9 cellular contexts compared by ENCODE assay signal in genomic region chr18:9684901-9685738, GRCh38. TPM values are rescaled to one million over a fixed set of nuclear protein-coding genes. Genes with fewer than 3 reads are reported as not detected.
DNase-seq lines count a peak whose midpoint lies in the region; ATAC-seq, FAIRE-seq and TF ChIP-seq lines count a peak whose summit lies in the region.
"Had no signal": no experiment of that assay in that cellular context is flagged by ENCODE, and none has a peak within 500 bp of the region (broad histone marks: within the 10 kb centered on the region; RNA-seq: fewer than 3 reads in every experiment).

No MANE protein-coding gene starts in this region.

- TF ChIP-seq RAD21 in K562 (CRISPR knock-in tag; conservative IDR thresholded peaks at IDR 0.05 in 1 of 2, IDR thresholded peaks at IDR 0.05 in 1 of 2): no peak; a peak in 1 of 4 replicates

- H3K4me1 ChIP-seq in KMS-11 (ENCODE audit: low read depth, poor library complexity, severe bottlenecking) (peaks cover 36% of the 10 kb centered on the region), K562 (replicated peaks in 1 of 2; ENCODE audit: control insufficient read depth in 2 of 2, insufficient read depth in 2 of 2, low read length in 2 of 2) (peaks cover 10 to 52% of the 10 kb centered on the region in 2 experiments; a peak in 4 of 5 replicates), tibial nerve (peaks cover 0 to 26% (median 21%) of the 10 kb centered on the region in 4 donors)

- BruUV-seq in K562 (replicated peaks; lab: Mats Ljungman, UMichigan): no TSS peak

- H2AFZ ChIP-seq in KMS-11 (ENCODE audit: low read depth) (peak overlapping the region; percentile 67), K562 (ENCODE audit: low read depth, low read length) (peak overlapping the region; percentile 98)

- H3K27me3 ChIP-seq in KMS-11 (ENCODE audit: insufficient read depth, low read depth): no peaks in the 10 kb centered on the region
- H3K27me3 ChIP-seq in K562 (ENCODE audit: control insufficient read depth in 2 of 2, insufficient read depth in 2 of 2, low read length in 2 of 2): no peaks in the 10 kb centered on the region
- H3K27me3 ChIP-seq in tibial nerve: no peaks in the 10 kb centered on the region
- H3K27me3 ChIP-seq: cardiac muscle cell had no signal

- in situ Hi-C loops in K562 (cut with MboI): no loop called here

- H3K9me3 Mint-ChIP-seq in activated CD4-positive, alpha-beta T cell treated with anti-CD3 and anti-CD28 coated beads, Interleukin-2, amount 10 ng/mL, durations not matched to agents 7 days and 5 days: no peaks in the 10 kb centered on the region
- H3K9me3 Mint-ChIP-seq: activated B cell treated with CpG ODN at 0.5 μM for 24 hours had no signal

- H3K79me2 ChIP-seq in KMS-11 (ENCODE audit: insufficient read depth, low read depth): no peaks in the 10 kb centered on the region
- no peaks in the 10 kb centered on the region for H3K79me2 ChIP-seq in K562 (ENCODE audit: control insufficient read depth, insufficient read depth, low read length)

- DNase-seq in K562 (ENCODE audit: extremely low read depth in 1 of 4, low spot score in 3 of 4): peak in 1 of 4 experiments; percentile 66
- DNase-seq in left lobe of liver (ENCODE audit: low spot score): no peak
- no peak for DNase-seq in tibial nerve (ENCODE audit: low spot score in 2 of 2)
- DNase-seq in activated CD4-positive, alpha-beta T cell treated with anti-CD3 and anti-CD28 coated beads, Interleukin-2, amount 10 ng/mL, durations not matched to agents 7 days and 5 days: no peak
- no peak for DNase-seq in T-helper 17 cell
- DNase-seq: activated B cell treated with CpG ODN at 0.5 μM for 24 hours had no signal

- POLR2A ChIA-PET in K562 (lab: Yijun Ruan, JAX): interaction anchor here (0.6 to 1.3 kb wide), 8 partner anchors 10 to 247 kb away, joined by 3 to 6 read pairs (median 3); partner anchors contain the start of gene RAB31
- POLR2A ChIA-PET in activated CD4-positive, alpha-beta T cell treated with anti-CD3 and anti-CD28 coated beads, Interleukin-2, amount 10 ng/mL, durations not matched to agents 7 days and 5 days (lab: Charles Lee): interaction anchor here (0.6 kb wide), 1 partner anchor 273 kb away, joined by 3 read pairs; no protein-coding TSS in a partner anchor

- no peaks in the 10 kb centered on the region for H3K36me3 Mint-ChIP-seq in activated CD4-positive, alpha-beta T cell treated with anti-CD3 and anti-CD28 coated beads, Interleukin-2, amount 10 ng/mL, durations not matched to agents 7 days and 5 days (ENCODE audit: low read depth)
- H3K36me3 Mint-ChIP-seq in T-helper 17 cell (ENCODE audit: low read depth): no peaks in the 10 kb centered on the region

- no peak overlapping the region for H3K27ac Mint-ChIP-seq in activated CD4-positive, alpha-beta T cell treated with anti-CD3 and anti-CD28 coated beads, Interleukin-2, amount 10 ng/mL, durations not matched to agents 7 days and 5 days
- no peak overlapping the region for H3K27ac Mint-ChIP-seq in T-helper 17 cell
- H3K27ac Mint-ChIP-seq: activated B cell treated with CpG ODN at 0.5 μM for 24 hours had no signal

- TF ChIP-seq EP300 in K562 (IDR thresholded peaks at IDR 0.05; ENCODE audit: low read length): no peak
- TF ChIP-seq EP300 in tibial nerve (IDR thresholded peaks at IDR 0.05): peak in 1 of 2 donors; percentile 27

- ATAC-seq in K562 (peak; percentile 57), left lobe of liver (peak; percentile 33), HG03460 (IDR thresholded peaks at IDR 0.05; ENCODE audit: unreplicated experiment) (no peak), T-helper 17 cell (no peak)

- TF ChIP-seq POLR2A in K562 (conservative IDR thresholded peaks at IDR 0.05): peak; percentile 44; the same call in 1 of the 2 replicates
- TF ChIP-seq POLR2A in tibial nerve (IDR thresholded peaks at IDR 0.05): no peak

- H3K9me3 ChIP-seq in K562 (replicated peaks; ENCODE audit: control insufficient read depth, insufficient read depth, low read depth, low read length) (no peaks in the 10 kb centered on the region), tibial nerve (no peaks in the 10 kb centered on the region), T-helper 17 cell (ENCODE audit: control insufficient read depth, low read length, poor library complexity, severe bottlenecking) (no peaks in the 10 kb centered on the region)

- H3K27me3 Mint-ChIP-seq in activated CD4-positive, alpha-beta T cell treated with anti-CD3 and anti-CD28 coated beads, Interleukin-2, amount 10 ng/mL, durations not matched to agents 7 days and 5 days: peaks cover 23% of the 10 kb centered on the region
- peaks cover 21% of the 10 kb centered on the region for H3K27me3 Mint-ChIP-seq in T-helper 17 cell

- H3K4me1 Mint-ChIP-seq in activated CD4-positive, alpha-beta T cell treated with anti-CD3 and anti-CD28 coated beads, Interleukin-2, amount 10 ng/mL, durations not matched to agents 7 days and 5 days: peaks cover 12% of the 10 kb centered on the region
- H3K4me1 Mint-ChIP-seq in T-helper 17 cell: peaks cover 2% of the 10 kb centered on the region

- no peak overlapping the region for H3K4me3 Mint-ChIP-seq in activated CD4-positive, alpha-beta T cell treated with anti-CD3 and anti-CD28 coated beads, Interleukin-2, amount 10 ng/mL, durations not matched to agents 7 days and 5 days
- H3K4me3 Mint-ChIP-seq in T-helper 17 cell: no peak overlapping the region
- H3K4me3 Mint-ChIP-seq: activated B cell treated with CpG ODN at 0.5 μM for 24 hours had no signal

- H3K4me3 ChIP-seq in KMS-11 (IDR thresholded peaks at IDR 0.05; ENCODE audit: insufficient read depth, low read depth, low read length): no peak overlapping the region
- H3K4me3 ChIP-seq in K562: no peak overlapping the region
- H3K4me3 ChIP-seq in tibial nerve: no peak overlapping the region
- H3K4me3 ChIP-seq: cardiac muscle cell had no signal

- intact Hi-C loops in K562 (cut with micrococcal nuclease): loop anchor here (1.0 to 10.0 kb wide), 6 partner anchors 86 to 282 kb away; partner anchors contain the start of gene VAPA

- H3K36me3 ChIP-seq in KMS-11 (ENCODE audit: insufficient read depth) (no peaks in the 10 kb centered on the region), K562 (ENCODE audit: control insufficient read depth, insufficient read depth, low read length) (no peaks in the 10 kb centered on the region), tibial nerve (no peaks in the 10 kb centered on the region)
- H3K36me3 ChIP-seq: cardiac muscle cell had no signal

- H3K27ac ChIP-seq in KMS-11: peak overlapping the region; percentile 37; the same call in 1 of the 2 replicates
- H3K27ac ChIP-seq in K562 (ENCODE audit: extremely low read depth, low read depth, low read length): peak overlapping the region; percentile 81
- H3K27ac ChIP-seq in tibial nerve: peak overlapping the region in 3 of 4 donors; percentile 70 to 86 (median 78)
- H3K27ac ChIP-seq: cardiac muscle cell had no signal

- WGBS in K562 (ENCODE audit: insufficient coverage, low coverage, missing lambda C conversion rate): 11% methylated on average over 11 of the region's 11 CpGs
- 42 to 48% methylated on average over 11 of the region's 11 CpGs for WGBS in tibial nerve, 2 donors

- TF ChIP-seq CTCF in KMS-11 (conservative IDR thresholded peaks at IDR 0.05; ENCODE audit: low read depth, low read length): no peak
- no peak for TF ChIP-seq CTCF in K562 (IDR thresholded peaks at IDR 0.05 in 2 of 3, conservative IDR thresholded peaks at IDR 0.05 in 1 of 3; ENCODE audit: insufficient read depth in 2 of 3, low read depth in 1 of 3, low read length in 3 of 3)
- TF ChIP-seq CTCF in tibial nerve (IDR thresholded peaks at IDR 0.05): no peak

- H4K20me1 ChIP-seq in KMS-11 (ENCODE audit: insufficient read depth) (no peaks in the 10 kb centered on the region), K562 (replicated peaks; ENCODE audit: control insufficient read depth, insufficient read depth, low read length) (no peaks in the 10 kb centered on the region)

- peak; percentile 32 for FAIRE-seq in K562 (lab: Jason Lieb, UNC)

- H3K9ac ChIP-seq in KMS-11 (peak overlapping the region; percentile 29; the same call in 1 of the 2 replicates), K562 (ENCODE audit: insufficient read depth in 1 of 2, low read depth in 2 of 2, low read length in 2 of 2) (peak overlapping the region; percentile 72 to 82; a peak in 3 of 4 replicates)

- H3K9me1 ChIP-seq in K562 (ENCODE audit: control insufficient read depth, insufficient read depth, low read length): no peaks in the 10 kb centered on the region

- peak overlapping the region; percentile 74 for H3K4me2 ChIP-seq in KMS-11
- peak overlapping the region; percentile 74 for H3K4me2 ChIP-seq in K562 (ENCODE audit: insufficient read depth, low read length)

- CTCF ChIA-PET in K562 (lab: Yijun Ruan, JAX; ENCODE audit: low intra/inter-chr PET ratio): interaction anchor here (0.7 to 1.2 kb wide), 2 partner anchors 21 to 86 kb away, joined by 3 read pairs; no protein-coding TSS in a partner anchor
- CTCF ChIA-PET in activated CD4-positive, alpha-beta T cell treated with anti-CD3 and anti-CD28 coated beads, Interleukin-2, amount 10 ng/mL, durations not matched to agents 7 days and 5 days (lab: Charles Lee): no interaction called here

RNA-seq across cellular contexts. Expression of gene RAB31, which starts 23.0 kb away (rescaled TPM):
- 62.1 and 65.0 TPM in 2 replicates for total RNA-seq in K562 (2011; cell fraction: chromatin; rRNA removed; ENCODE audit: low replicate concordance)
- 26.5 and 31.9 TPM in 2 replicates for total RNA-seq in K562 (2011; cell fraction: nucleolus; rRNA removed)
- total RNA-seq in K562 (2011; cell fraction: nucleoplasm; rRNA removed): 43.2 and 112 TPM in 2 replicates
- total RNA-seq in K562 (2014; rRNA removed): 34.9 and 43.1 TPM in 2 replicates
- total RNA-seq in K562 (2014; rRNA removed; fragmentation: Illumina TruSeq; extraction: Trizol): 44.1 and 51.7 TPM in 2 replicates
- 36.8 and 41.3 TPM in 2 replicates for total RNA-seq in K562 (2015; rRNA removed; fragmentation: Illumina TruSeq; extraction: Trizol)
- total RNA-seq in K562 (2021): 57.7 and 66.1 TPM in 2 replicates
- polyA plus RNA-seq in K562 (2011; rRNA removed): 32.8 and 70.4 TPM in 2 replicates
- polyA plus RNA-seq in K562 (2011; cell fraction: cytosol; rRNA removed): 26.1 and 28.8 TPM in 2 replicates
- polyA plus RNA-seq in K562 (2011; cell fraction: nucleus; rRNA removed): 33.7 and 65.3 TPM in 2 replicates
- 37.3 and 45.1 TPM in 2 replicates for polyA plus RNA-seq in K562 (2012)
- polyA plus RNA-seq in K562 (2014; fragmentation: Illumina TruSeq; extraction: Trizol): 47.9 and 50.9 TPM in 2 replicates
- 10 to 100 TPM; 20.7 to 25.6 TPM for polyA plus RNA-seq in K562 (2014; fragmentation: Nextera tagmentation; extraction: Ambion mirVana)
- 25.6 and 29.0 TPM in 2 replicates for polyA plus RNA-seq in K562 (2014; rRNA removed)
- polyA minus RNA-seq in K562 (2011; rRNA and poly(A)+ RNA removed): 89.7 and 166 TPM in 2 replicates
- 27.4 and 41.0 TPM in 2 replicates for polyA minus RNA-seq in K562 (2011; cell fraction: cytosol; rRNA and poly(A)+ RNA removed)
- polyA minus RNA-seq in K562 (2011; cell fraction: nucleus; rRNA and poly(A)+ RNA removed): 32.4 and 49.9 TPM in 2 replicates
- 7.8 TPM for total RNA-seq in left lobe of liver
- 10 to 100 TPM; 27.1 to 54.4 (median 44.3) TPM for total RNA-seq in tibial nerve
- total RNA-seq in activated CD4-positive, alpha-beta T cell treated with anti-CD3 and anti-CD28 coated beads, Interleukin-2, amount 10 ng/mL, durations not matched to agents 7 days and 5 days: 1 to 10 TPM in 1 of 2 experiments, under 1 TPM in 1; 0.92 to 1.3 TPM
- 10 to 100 TPM in 1 of 2 donors, 1 to 10 TPM in 1; 2.9 to 15.6 TPM for total RNA-seq in T-helper 17 cell

Comparison
In these comparisons a context has a peak if more than half of its experiments do, and no peak if none do; other contexts are left out.
1. ATAC-seq: peak in K562 (single experiment) and left lobe of liver (single experiment); none in HG03460 (single experiment) and T-helper 17 cell (single experiment).
2. Peak in every context shown above with its lines, with median percentiles within 50 percentile points of each other: H3K27ac ChIP-seq.